Comparison of ENCODE assay signal across 2 cellular contexts in genomic region chr19:3373971-3374368, GRCh38.
A peak's percentile ranks its signal among the peaks of the same experiment; 100 is the strongest.
TF ChIP-seq lines count a peak whose summit lies in the region.

No MANE protein-coding gene starts in this region.

TF ChIP-seq in liver, 16 proteins besides CTCF, POLR2A, EP300 and RAD21:
- no peak for TF ChIP-seq ZBTB33 (IDR thresholded peaks at IDR 0.05)
- TF ChIP-seq HNF4A (conservative IDR thresholded peaks at IDR 0.05): peak in 1 of 2 donors; percentile 54
- TF ChIP-seq RXRA (IDR thresholded peaks at IDR 0.05): peak in 1 of 2 donors; percentile 41

TF ChIP-seq in HepG2, 621 proteins besides CTCF, POLR2A, EP300 and RAD21:
- TF ChIP-seq ZBTB34 (CRISPR knock-in tag; IDR thresholded peaks at IDR 0.05) (no peak), IKZF5 (CRISPR knock-in tag; IDR thresholded peaks at IDR 0.05) (no peak), RFX3 (CRISPR knock-in tag; IDR thresholded peaks at IDR 0.05) (no peak), ZNF747 (CRISPR knock-in tag; IDR thresholded peaks at IDR 0.05; ENCODE audit: borderline replicate concordance) (no peak), HNRNPLL (IDR thresholded peaks at IDR 0.05; ENCODE audit: low read depth, low read length, poor library complexity, severe bottlenecking) (no peak), HNRNPH1 (optimal IDR thresholded peaks at IDR 0.05; ENCODE audit: low read depth, low read length) (no peak), ZBTB25 (CRISPR knock-in tag; IDR thresholded peaks at IDR 0.05) (no peak), ZNF570 (CRISPR knock-in tag; IDR thresholded peaks at IDR 0.05; ENCODE audit: borderline replicate concordance) (no peak), DR1 (CRISPR knock-in tag; IDR thresholded peaks at IDR 0.05) (no peak), WIZ (CRISPR knock-in tag; IDR thresholded peaks at IDR 0.05) (no peak), HNF1A (IDR thresholded peaks at IDR 0.05; ENCODE audit: low read depth) (no peak), HNF1A (CRISPR knock-in tag; IDR thresholded peaks at IDR 0.05; ENCODE audit: borderline replicate concordance) (no peak), ZNF704 (CRISPR knock-in tag; IDR thresholded peaks at IDR 0.05; ENCODE audit: borderline replicate concordance) (no peak), SMAD3 (CRISPR knock-in tag; IDR thresholded peaks at IDR 0.05) (no peak), FLYWCH1 (CRISPR knock-in tag; IDR thresholded peaks at IDR 0.05) (no peak), HOXA7 (CRISPR knock-in tag; IDR thresholded peaks at IDR 0.05) (no peak), ZNF296 (CRISPR knock-in tag; conservative IDR thresholded peaks at IDR 0.05) (no peak), SNAPC5 (CRISPR knock-in tag; IDR thresholded peaks at IDR 0.05; ENCODE audit: borderline replicate concordance) (no peak), SNRNP70 (IDR thresholded peaks at IDR 0.05; ENCODE audit: low read depth, low read length) (no peak), FOXO1 (CRISPR knock-in tag; IDR thresholded peaks at IDR 0.05) (no peak), HMG20A (CRISPR knock-in tag; IDR thresholded peaks at IDR 0.05; ENCODE audit: borderline replicate concordance) (no peak)
TF ChIP-seq in HepG2: peak in this region for 0.
